1 cellular context compared by ENCODE assay signal in genomic region chr11:65569973-65570918, GRCh38.
TF ChIP-seq lines count a peak whose summit lies in the region.

TSS of gene ZNRD2 (plus strand) at chr11:65570477. CDS start at chr11:65570492, 15 bp downstream.

TF ChIP-seq in HEK293, 187 proteins besides CTCF, POLR2A, EP300 and RAD21 (continued from another document and continues in another):
- TF ChIP-seq PRDM10 (tag by site-specific recombination; IDR thresholded peaks at IDR 0.05) (peak; percentile 93), ZNF747 (tag by site-specific recombination; IDR thresholded peaks at IDR 0.05) (no peak), ZNF624 (tag by site-specific recombination; IDR thresholded peaks at IDR 0.05) (no peak), ZNF677 (tag by site-specific recombination; IDR thresholded peaks at IDR 0.05) (no peak), ZNF529 (tag by site-specific recombination; IDR thresholded peaks at IDR 0.05; ENCODE audit: insufficient replicate concordance) (no peak), ZBTB7A (tag by site-specific recombination; IDR thresholded peaks at IDR 0.05; ENCODE audit: low read depth) (no peak), ZSCAN18 (tag by site-specific recombination; IDR thresholded peaks at IDR 0.05) (no peak), ZNF221 (tag by site-specific recombination; IDR thresholded peaks at IDR 0.05; ENCODE audit: borderline replicate concordance) (no peak), ZNF623 (tag by site-specific recombination; IDR thresholded peaks at IDR 0.05) (no peak), ZNF239 (tag by site-specific recombination; IDR thresholded peaks at IDR 0.05) (no peak), PRDM1 (tag by site-specific recombination; IDR thresholded peaks at IDR 0.05) (0 out of 2 replicates have a peak, but pooled peaks have one; percentile 8), ZNF777 (tag by site-specific recombination; IDR thresholded peaks at IDR 0.05; ENCODE audit: borderline replicate concordance) (no peak), ZNF785 (tag by site-specific recombination; IDR thresholded peaks at IDR 0.05) (no peak), BCL11A (tag by site-specific recombination; IDR thresholded peaks at IDR 0.05; ENCODE audit: low read depth) (no peak), ZNF138 (tag by site-specific recombination; IDR thresholded peaks at IDR 0.05; ENCODE audit: borderline replicate concordance) (no peak), PATZ1 (tag by site-specific recombination; IDR thresholded peaks at IDR 0.05) (peak; percentile 95), ZNF266 (tag by site-specific recombination; IDR thresholded peaks at IDR 0.05; ENCODE audit: low read depth) (no peak), ZNF660 (tag by site-specific recombination; IDR thresholded peaks at IDR 0.05) (0 out of 2 replicates have a peak, but pooled peaks have one; percentile 40), ZNF48 (tag by site-specific recombination; IDR thresholded peaks at IDR 0.05) (no peak), ZFP69B (tag by site-specific recombination; IDR thresholded peaks at IDR 0.05) (peak; percentile 81; the same call in 1 of the 2 replicates), ZNF701 (tag by site-specific recombination; IDR thresholded peaks at IDR 0.05) (no peak), HOXD13 (CRISPR knock-in tag; IDR thresholded peaks at IDR 0.05; ENCODE audit: borderline replicate concordance) (no peak), ZBTB8A (tag by site-specific recombination; IDR thresholded peaks at IDR 0.05) (peak; percentile 100), KLF9 (tag by site-specific recombination; IDR thresholded peaks at IDR 0.05; ENCODE audit: low read depth) (peak; percentile 94; the same call in 1 of the 2 replicates), KLF17 (tag by site-specific recombination; IDR thresholded peaks at IDR 0.05) (peak; percentile 71), ZNF311 (tag by site-specific recombination; IDR thresholded peaks at IDR 0.05; ENCODE audit: borderline replicate concordance) (no peak), ZNF18 (tag by site-specific recombination; IDR thresholded peaks at IDR 0.05) (no peak), ZNF843 (tag by site-specific recombination; IDR thresholded peaks at IDR 0.05) (no peak; the same call in 1 of the 2 replicates), ZNF558 (tag by site-specific recombination; IDR thresholded peaks at IDR 0.05) (no peak), ZNF416 (tag by site-specific recombination; IDR thresholded peaks at IDR 0.05) (no peak), ZNF398 (tag by site-specific recombination; IDR thresholded peaks at IDR 0.05) (peak; percentile 33; the same call in 1 of the 2 replicates), ZNF350 (tag by site-specific recombination; IDR thresholded peaks at IDR 0.05) (no peak), ZNF610 (tag by site-specific recombination; IDR thresholded peaks at IDR 0.05; ENCODE audit: borderline replicate concordance) (0 out of 2 replicates have a peak, but pooled peaks have one; percentile 82), GLI4 (tag by site-specific recombination; IDR thresholded peaks at IDR 0.05) (no peak), ZNF423 (tag by site-specific recombination; IDR thresholded peaks at IDR 0.05) (peak; percentile 98), YY1 (tag by site-specific recombination; IDR thresholded peaks at IDR 0.05) (peak; percentile 82; the same call in 1 of the 2 replicates), ZNF324 (tag by site-specific recombination; IDR thresholded peaks at IDR 0.05) (0 out of 2 replicates have a peak, but pooled peaks have one; percentile 32), SP7 (tag by site-specific recombination; IDR thresholded peaks at IDR 0.05) (peak; percentile 80), ZNF132 (tag by site-specific recombination; IDR thresholded peaks at IDR 0.05; ENCODE audit: borderline replicate concordance) (no peak), ZNF280D (tag by site-specific recombination; IDR thresholded peaks at IDR 0.05) (no peak), ZNF645 (tag by site-specific recombination; IDR thresholded peaks at IDR 0.05) (no peak), ZNF548 (tag by site-specific recombination; IDR thresholded peaks at IDR 0.05) (no peak), ZNF629 (tag by site-specific recombination; IDR thresholded peaks at IDR 0.05) (peak; percentile 98), ZFP41 (tag by site-specific recombination; IDR thresholded peaks at IDR 0.05; ENCODE audit: borderline replicate concordance) (no peak), YY2 (tag by site-specific recombination; IDR thresholded peaks at IDR 0.05) (peak; percentile 90), MEIS1 (CRISPR knock-in tag; IDR thresholded peaks at IDR 0.05; ENCODE audit: borderline replicate concordance) (no peak), ZNF155 (tag by site-specific recombination; IDR thresholded peaks at IDR 0.05) (no peak), ZSCAN30 (tag by site-specific recombination; IDR thresholded peaks at IDR 0.05) (peak; percentile 86), ZNF174 (tag by site-specific recombination; IDR thresholded peaks at IDR 0.05) (no peak), ZNF433 (tag by site-specific recombination; IDR thresholded peaks at IDR 0.05; ENCODE audit: low read depth) (no peak), ZNF692 (tag by site-specific recombination; IDR thresholded peaks at IDR 0.05) (peak; percentile 87)
